Comparison of ENCODE assay signal across 9 cellular contexts in the genomic region with DNA sequence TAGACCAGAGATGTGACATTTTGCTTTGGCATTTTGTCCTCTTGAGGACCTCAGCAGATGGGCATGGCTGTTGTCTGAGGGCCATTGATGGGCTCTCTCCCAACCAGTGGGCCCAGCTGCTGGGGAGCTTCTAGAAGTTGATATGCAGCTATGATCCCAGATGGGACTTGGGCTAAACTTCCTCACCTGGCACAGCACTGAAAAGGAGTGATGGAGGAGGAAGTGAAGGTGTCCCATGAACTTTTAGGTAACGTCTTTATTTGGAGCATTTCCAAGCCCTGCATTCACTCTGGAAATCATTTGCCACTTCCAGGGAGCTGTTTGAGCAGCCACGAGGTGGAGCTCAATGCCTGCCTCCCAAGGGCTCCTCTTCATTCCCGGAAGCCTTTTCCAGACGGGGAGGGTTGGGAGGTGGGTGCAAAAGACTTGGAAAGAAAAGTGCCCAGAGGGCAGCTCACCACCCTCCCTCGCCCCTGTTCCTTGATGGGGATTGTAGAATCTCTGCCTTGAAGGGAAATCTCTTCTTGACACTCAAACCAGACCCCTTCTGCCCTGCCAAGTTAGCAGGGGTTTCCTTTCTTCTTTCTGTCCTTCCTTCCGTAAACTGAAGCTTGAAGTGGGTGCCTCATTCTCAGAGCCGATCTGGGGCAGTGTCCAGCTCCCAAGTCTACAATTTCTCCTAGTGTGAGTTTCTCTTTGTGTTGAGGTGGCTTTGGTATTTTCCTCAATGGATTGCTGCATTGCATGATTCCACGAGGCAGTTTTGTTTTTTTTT. TPM values are rescaled to one million over a fixed set of nuclear protein-coding genes. Genes with fewer than 3 reads are reported as not detected.
DNase-seq lines count a peak whose midpoint lies in the region; ATAC-seq, FAIRE-seq and TF ChIP-seq lines count a peak whose summit lies in the region.
"Had no signal": no experiment of that assay in that cellular context is flagged by ENCODE, and none has a peak within 500 bp of the region (broad histone marks: within the 10 kb centered on the region; RNA-seq: fewer than 3 reads in every experiment).

No MANE protein-coding gene starts in this region.

- peak overlapping the region; percentile 51 for H3K4me3 Mint-ChIP-seq in Caco-2 (ENCODE audit: unreplicated experiment)
- no peak overlapping the region for H3K4me3 Mint-ChIP-seq in astrocyte (ENCODE audit: unreplicated experiment)

- TF ChIP-seq CTCF in Caco-2 (IDR thresholded peaks at IDR 0.05; ENCODE audit: insufficient read depth in 1 of 2, low read depth in 1 of 2, low read length in 1 of 2, severe bottlenecking in 1 of 2, unreplicated experiment in 1 of 2): peak; percentile 64 to 68
- peak; percentile 64 for TF ChIP-seq CTCF in LNCAP (IDR thresholded peaks at IDR 0.05)
- TF ChIP-seq CTCF in astrocyte (IDR thresholded peaks at IDR 0.05; ENCODE audit: insufficient read depth, low read depth, low read length): peak; percentile 26

- H3K9ac ChIP-seq in astrocyte (ENCODE audit: low read length) (no peak overlapping the region), mesendoderm (ENCODE audit: low read length) (no peak overlapping the region)

- no peak overlapping the region for H3K23ac ChIP-seq in mesendoderm (ENCODE audit: low read length)

- H3K4me2 ChIP-seq in astrocyte (ENCODE audit: low read length): peak overlapping the region; percentile 34
- no peak overlapping the region for H3K4me2 ChIP-seq in mesendoderm (ENCODE audit: low read length)

- H3K27ac Mint-ChIP-seq in Caco-2 (ENCODE audit: unreplicated experiment) (peak overlapping the region; percentile 18), astrocyte (ENCODE audit: unreplicated experiment) (no peak overlapping the region)
- no peak overlapping the region for H3K27ac Mint-ChIP-seq in activated naive CD4-positive, alpha-beta T cell treated with anti-CD3 and anti-CD28 coated beads, Interleukin-2, amount 50 U/mL, for 72 hours

- H2AFZ ChIP-seq in astrocyte (ENCODE audit: low read depth, low read length): peak overlapping the region; percentile 24

- no peak overlapping the region for H2BK15ac ChIP-seq in mesendoderm (replicated peaks; ENCODE audit: low read depth)

- H3K27ac ChIP-seq in astrocyte (ENCODE audit: low read depth, low read length) (no peak overlapping the region), mesendoderm (ENCODE audit: low read depth, low read length) (no peak overlapping the region)

- H4K5ac ChIP-seq in mesendoderm (ENCODE audit: low read length): no peak overlapping the region

- H3K79me1 ChIP-seq in mesendoderm (ENCODE audit: low read length): no peaks in the 10 kb centered on the region

- no peak overlapping the region for H2BK5ac ChIP-seq in mesendoderm (ENCODE audit: low read length)

- H3K4me3 ChIP-seq in Caco-2 (ENCODE audit: low read depth, low read length) (no peak overlapping the region), astrocyte (ENCODE audit: insufficient read depth, low read depth, low read length) (no peak overlapping the region), mesendoderm (ENCODE audit: low read length) (no peak overlapping the region)

- no peak overlapping the region for H4K8ac ChIP-seq in mesendoderm (ENCODE audit: low read depth, low read length)

- H2BK120ac ChIP-seq in mesendoderm (ENCODE audit: low read depth, low read length): no peak overlapping the region

- H3K36me3 Mint-ChIP-seq in Caco-2 (ENCODE audit: insufficient read depth, unreplicated experiment) (no peaks in the 10 kb centered on the region), astrocyte (ENCODE audit: low read depth, unreplicated experiment) (no peaks in the 10 kb centered on the region)
- H3K36me3 Mint-ChIP-seq in activated naive CD4-positive, alpha-beta T cell treated with anti-CD3 and anti-CD28 coated beads, Interleukin-2, amount 50 U/mL, for 72 hours: no peaks in the 10 kb centered on the region

- CTCF ChIA-PET in Caco-2 (lab: Charles Lee): interaction anchor here (0.6 to 7.0 kb wide), 21 partner anchors 13 to 436 kb away, joined by 3 to 311 read pairs (median 3); partner anchors contain the start of gene NEUROG1

- H4K20me1 ChIP-seq in astrocyte (ENCODE audit: insufficient read depth, low read length): peaks cover 4% of the 10 kb centered on the region

- intact Hi-C loops in Caco-2 (cut with micrococcal nuclease; ENCODE audit: unreplicated experiment): loop anchor here (1.0 to 2.0 kb wide), 4 partner anchors 12 to 659 kb away; no protein-coding TSS in a partner anchor

- peak; percentile 71 for DNase-seq in Caco-2
- peak; percentile 12 for DNase-seq in astrocyte (ENCODE audit: low read depth)
- peak; percentile 75 for DNase-seq in mesendoderm
- DNase-seq in activated naive CD4-positive, alpha-beta T cell treated with anti-CD3 and anti-CD28 coated beads, Interleukin-2, amount 50 U/mL, for 72 hours (ENCODE audit: low spot score in 2 of 2): no peak

- H3K56ac ChIP-seq in mesendoderm (ENCODE audit: low read length): no peak overlapping the region

- no peak overlapping the region for H3K4ac ChIP-seq in mesendoderm (ENCODE audit: low read depth, low read length)

- H3K36me3 ChIP-seq in Caco-2 (ENCODE audit: control insufficient read depth, insufficient read depth, low read length) (no peaks in the 10 kb centered on the region), astrocyte (ENCODE audit: insufficient read depth, low read length) (no peaks in the 10 kb centered on the region), mesendoderm (ENCODE audit: control insufficient read depth, insufficient read depth, low read length) (no peaks in the 10 kb centered on the region)

- peaks cover 10% of the 10 kb centered on the region for H3K27me3 Mint-ChIP-seq in Caco-2 (ENCODE audit: insufficient read depth, unreplicated experiment)
- H3K27me3 Mint-ChIP-seq in astrocyte (ENCODE audit: low read depth, unreplicated experiment): peaks cover 77% of the 10 kb centered on the region

- no peaks in the 10 kb centered on the region for H3K9me3 ChIP-seq in Caco-2
- H3K9me3 ChIP-seq in astrocyte (ENCODE audit: insufficient read depth, low read depth, low read length): peaks cover 3% of the 10 kb centered on the region

- H3K4me1 ChIP-seq in Caco-2: no peaks in the 10 kb centered on the region
- H3K4me1 ChIP-seq in astrocyte (ENCODE audit: insufficient read depth, low read length): no peaks in the 10 kb centered on the region
- no peaks in the 10 kb centered on the region for H3K4me1 ChIP-seq in mesendoderm (ENCODE audit: control insufficient read depth, low read depth, low read length)

- WGBS in mesendoderm (ENCODE audit: extremely low coverage, insufficient coverage, low lambda C conversion rate): no CpG with 5 or more reads among the region's 8 CpGs

- H2AK5ac ChIP-seq in mesendoderm (ENCODE audit: low read length): no peak overlapping the region

- no peaks in the 10 kb centered on the region for H3K27me3 ChIP-seq in Caco-2 (replicated peaks; ENCODE audit: control insufficient read depth, insufficient read depth, low read length)
- H3K27me3 ChIP-seq in astrocyte (ENCODE audit: insufficient read depth, low read length): peaks cover 43% of the 10 kb centered on the region
- peaks cover 11% of the 10 kb centered on the region for H3K27me3 ChIP-seq in mesendoderm (ENCODE audit: insufficient read depth, low read length, poor library complexity)

- POLR2A ChIA-PET in Caco-2 (lab: Charles Lee): interaction anchor here (0.6 kb wide), 1 partner anchor 13 kb away, joined by 3 read pairs; no protein-coding TSS in a partner anchor

- no peak for FAIRE-seq in astrocyte (lab: Jason Lieb, UNC)

- no TSS peak for BruUV-seq in Caco-2 (replicated peaks; lab: Mats Ljungman, UMichigan)

- no peaks in the 10 kb centered on the region for H3K79me2 ChIP-seq in astrocyte (ENCODE audit: insufficient read depth, low read length)
- H3K79me2 ChIP-seq in mesendoderm (ENCODE audit: control insufficient read depth, insufficient read depth, low read length): no peaks in the 10 kb centered on the region

- no peaks in the 10 kb centered on the region for H3K9me3 Mint-ChIP-seq in Caco-2 (ENCODE audit: unreplicated experiment)
- H3K9me3 Mint-ChIP-seq in astrocyte (ENCODE audit: unreplicated experiment): peaks cover 4% of the 10 kb centered on the region
- no peaks in the 10 kb centered on the region for H3K9me3 Mint-ChIP-seq in activated naive CD4-positive, alpha-beta T cell treated with anti-CD3 and anti-CD28 coated beads, Interleukin-2, amount 50 U/mL, for 72 hours

- H3K4me1 Mint-ChIP-seq in Caco-2 (ENCODE audit: low read depth, unreplicated experiment) (peaks cover 6% of the 10 kb centered on the region), astrocyte (ENCODE audit: low read depth, unreplicated experiment) (no peaks in the 10 kb centered on the region)

- no peak overlapping the region for H3K18ac ChIP-seq in mesendoderm (ENCODE audit: low read length)

- ATAC-seq in GM21619 (IDR thresholded peaks at IDR 0.05; ENCODE audit: unreplicated experiment): no peak
- ATAC-seq in activated naive CD4-positive, alpha-beta T cell treated with anti-CD3 and anti-CD28 coated beads, Interleukin-2, amount 50 U/mL, for 72 hours: no peak
- ATAC-seq in GM21526 (IDR thresholded peaks at IDR 0.05; ENCODE audit: low FRiP score, unreplicated experiment): no peak
- ATAC-seq in HG02571 (IDR thresholded peaks at IDR 0.05; ENCODE audit: unreplicated experiment): no peak

RNA-seq across cellular contexts. Expression of gene NEUROG1, which starts 18.1 kb away (rescaled TPM):
- total RNA-seq in Caco-2 (2022) (not detected in 2 replicates), astrocyte (not detected in 2 replicates)
- polyA plus RNA-seq in mesendoderm (2013, experiment 1 of 2): not detected
- not detected for polyA plus RNA-seq in mesendoderm (2013, experiment 2 of 2)
- total RNA-seq in activated naive CD4-positive, alpha-beta T cell treated with anti-CD3 and anti-CD28 coated beads, Interleukin-2, amount 50 U/mL, for 72 hours: not detected
- total RNA-seq: skeletal muscle tissue had no signal

RNA-seq across cellular contexts. Expression of gene CXCL14, which starts 24.9 kb away (rescaled TPM):
- total RNA-seq in Caco-2 (2022) (not detected in 2 replicates), astrocyte (0.53 and 1.0 TPM in 2 replicates)
- polyA plus RNA-seq in mesendoderm (2013, experiment 1 of 2): 25.5 TPM
- 27.4 TPM for polyA plus RNA-seq in mesendoderm (2013, experiment 2 of 2)
- total RNA-seq in activated naive CD4-positive, alpha-beta T cell treated with anti-CD3 and anti-CD28 coated beads, Interleukin-2, amount 50 U/mL, for 72 hours: not detected

Comparison
In these comparisons a context has a peak if more than half of its experiments do, and no peak if none do; other contexts are left out.
1. DNase-seq: peak in Caco-2 (2 of 2), astrocyte (single experiment) and mesendoderm (single experiment); none in activated naive CD4-positive, alpha-beta T cell treated with anti-CD3 and anti-CD28 coated beads, Interleukin-2, amount 50 U/mL, for 72 hours (0 of 2).
2. Peak in every context shown above with its lines, with median percentiles within 50 percentile points of each other: CTCF ChIP-seq.